8 cellular contexts compared by ENCODE assay signal in genomic region chr14:56333361-56334279, GRCh38.
DNase-seq lines count a peak whose midpoint lies in the region; ATAC-seq and TF ChIP-seq lines count a peak whose summit lies in the region.

No MANE protein-coding gene starts in this region.

- peak; percentile 54 for DNase-seq in DMS 273 treated with DMSO at 0.1 percent for 48 hours (lab: John Stamatoyannopoulos, UW)
- DNase-seq in NCI-H2029 treated with DMSO at 0.1 percent for 48 hours (lab: John Stamatoyannopoulos, UW), result peak; percentile 93
- no peak for DNase-seq in ascending aorta (ENCODE audit: low spot score in 2 of 2)
- DNase-seq in mesenchymal stem cell, result peak; percentile 96
- DNase-seq in activated CD4-positive, alpha-beta T cell treated with anti-CD3 and anti-CD28 coated beads, Interleukin-2, amount 50 U/mL, for 1 hour, result no peak
- no peak for DNase-seq in C1 segment of cervical spinal cord (lab: John Stamatoyannopoulos, UW)

- H4K8ac ChIP-seq in mesenchymal stem cell (ENCODE audit: low read length), result peak overlapping the region; percentile 21

- H3K4me1 ChIP-seq in ascending aorta, result peaks cover 0 to 11% of the 10 kb centered on the region in 2 donors
- peaks cover 6% of the 10 kb centered on the region for H3K4me1 ChIP-seq in mesenchymal stem cell (ENCODE audit: control insufficient read depth, insufficient read depth, low read depth, low read length)

- peak overlapping the region in 1 of 2 experiments; percentile 79 for H2BK12ac ChIP-seq in mesenchymal stem cell (ENCODE audit: low read length in 2 of 2)

- H3K9ac ChIP-seq in mesenchymal stem cell (ENCODE audit: low read length), result peak overlapping the region; percentile 44

- TF ChIP-seq CTCF in ascending aorta (IDR thresholded peaks at IDR 0.05), result no peak

- H4K91ac ChIP-seq in mesenchymal stem cell (ENCODE audit: low read length), result peak overlapping the region; percentile 65

- H3K18ac ChIP-seq in mesenchymal stem cell (ENCODE audit: low read depth in 1 of 2, low read length in 2 of 2), result peak overlapping the region; percentile 73 to 78

- H3K27ac ChIP-seq in ascending aorta (peak overlapping the region; percentile 20 to 28), mesenchymal stem cell (ENCODE audit: low read length, poor library complexity, severe bottlenecking) (peak overlapping the region; percentile 55)

- no peak overlapping the region for H3K23ac ChIP-seq in mesenchymal stem cell (ENCODE audit: low read length in 2 of 2)

- H3K14ac ChIP-seq in mesenchymal stem cell (ENCODE audit: low read length in 2 of 2), result no peak overlapping the region

- H3K4me3 ChIP-seq in ascending aorta (no peak overlapping the region), mesenchymal stem cell (ENCODE audit: insufficient read depth in 1 of 2, low read depth in 1 of 2, low read length in 2 of 2) (no peak overlapping the region)

- 13% methylated on average over 4 of the region's 9 CpGs for WGBS in mesenchymal stem cell

- ATAC-seq in HG03039 (IDR thresholded peaks at IDR 0.05; ENCODE audit: unreplicated experiment) (no peak), HG02588 (IDR thresholded peaks at IDR 0.05; ENCODE audit: unreplicated experiment) (no peak)

- H2BK120ac ChIP-seq in mesenchymal stem cell (ENCODE audit: low read depth, low read length), result peak overlapping the region; percentile 69

- H2BK15ac ChIP-seq in mesenchymal stem cell (ENCODE audit: low read depth, poor library complexity, severe bottlenecking), result no peak overlapping the region

- H2AK5ac ChIP-seq in mesenchymal stem cell (ENCODE audit: low read length, severe bottlenecking), result no peak overlapping the region

- H3K4ac ChIP-seq in mesenchymal stem cell (ENCODE audit: low read depth in 1 of 2, low read length in 2 of 2), result peak overlapping the region; percentile 39 to 54

- no peak overlapping the region for H2AFZ ChIP-seq in mesenchymal stem cell (ENCODE audit: low read depth, low read length)

- no peaks in the 10 kb centered on the region for H3K79me1 ChIP-seq in mesenchymal stem cell (replicated peaks; ENCODE audit: low read length, poor library complexity, severe bottlenecking)

- intact Hi-C loops in ascending aorta (cut with DNase I), result no loop called here

- H3K27me3 ChIP-seq in ascending aorta (no peaks in the 10 kb centered on the region), mesenchymal stem cell (ENCODE audit: control insufficient read depth in 1 of 2, insufficient read depth in 1 of 2, low read length in 2 of 2) (no peaks in the 10 kb centered on the region)

- H2BK5ac ChIP-seq in mesenchymal stem cell (ENCODE audit: low read depth, low read length, poor library complexity, severe bottlenecking), result no peak overlapping the region

- H3K4me2 ChIP-seq in mesenchymal stem cell (ENCODE audit: low read length, poor library complexity, severe bottlenecking), result no peak overlapping the region

- no peaks in the 10 kb centered on the region for H3K9me3 ChIP-seq in ascending aorta
- H3K9me3 ChIP-seq in mesenchymal stem cell (ENCODE audit: control insufficient read depth, low read length), result no peaks in the 10 kb centered on the region

- H3K36me3 ChIP-seq in ascending aorta (no peaks in the 10 kb centered on the region), mesenchymal stem cell (ENCODE audit: control insufficient read depth in 1 of 2, insufficient read depth in 2 of 2, low read depth in 1 of 2, low read length in 2 of 2) (no peaks in the 10 kb centered on the region)

Comparison
In these comparisons a context has a peak if more than half of its experiments do, and no peak if none do; other contexts are left out.
1. DNase-seq: peak in DMS 273 treated with DMSO at 0.1 percent for 48 hours (single experiment), NCI-H2029 treated with DMSO at 0.1 percent for 48 hours (single experiment) and mesenchymal stem cell (single experiment); none in ascending aorta (0 of 2), activated CD4-positive, alpha-beta T cell treated with anti-CD3 and anti-CD28 coated beads, Interleukin-2, amount 50 U/mL, for 1 hour (single experiment) and C1 segment of cervical spinal cord (0 of 14).